In the genomic region with DNA sequence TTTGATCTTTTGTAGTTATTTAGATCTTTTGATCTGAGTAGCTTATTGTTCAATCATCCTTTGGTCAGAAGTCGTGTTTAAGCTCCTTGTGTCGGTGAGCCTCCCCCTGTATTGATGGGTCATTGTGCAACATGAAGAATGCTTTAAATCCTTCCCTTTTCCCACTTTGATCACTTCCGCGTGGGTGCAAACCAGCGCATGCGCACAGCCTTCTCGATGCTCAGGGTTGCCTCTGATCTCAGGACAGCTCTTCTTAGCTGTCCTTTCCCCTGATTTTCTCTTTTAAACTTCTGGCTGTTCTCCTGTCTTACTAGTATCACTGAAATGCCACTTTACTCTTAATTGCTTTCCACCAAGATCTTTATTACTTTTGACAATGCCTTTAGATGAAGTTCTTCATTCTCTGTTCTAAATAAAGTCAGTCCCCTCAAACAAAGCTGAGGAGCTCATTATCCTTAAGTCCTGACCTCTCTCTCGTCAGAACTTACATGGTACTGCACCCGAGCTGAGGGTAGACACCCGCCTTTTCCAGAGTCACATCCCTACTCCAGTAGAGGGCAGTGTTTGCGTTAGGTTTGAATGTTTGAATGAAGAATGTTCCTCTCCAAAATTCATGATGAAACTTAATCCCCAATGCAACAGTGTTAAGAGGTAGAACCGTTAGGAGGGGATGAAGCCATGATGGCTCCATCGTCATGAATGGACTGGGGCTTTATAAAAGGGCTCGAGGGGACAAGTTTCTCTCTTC, we compare ENCODE assay signal across 10 cellular contexts.
A peak's percentile ranks its signal among the peaks of the same experiment; 100 is the strongest.
DNase-seq lines count a peak whose midpoint lies in the region; ATAC-seq and TF ChIP-seq lines count a peak whose summit lies in the region.
"Had no signal": no experiment of that assay in that cellular context is flagged by ENCODE, and none has a peak within 500 bp of the region (broad histone marks: within the 10 kb centered on the region; RNA-seq: fewer than 3 reads in every experiment).

No MANE protein-coding gene starts in this region.

- no peaks in the 10 kb centered on the region for H3K9me3 ChIP-seq in Panc1 (ENCODE audit: control insufficient read depth, insufficient read depth, low read depth, low read length)
- no peaks in the 10 kb centered on the region for H3K9me3 ChIP-seq in CD4-positive, alpha-beta T cell (ENCODE audit: control insufficient read depth, low read length)
- H3K9me3 ChIP-seq: neutrophil had no signal

- DNase-seq in ACHN (peak; percentile 27), HS-27A (ENCODE audit: low read depth) (peak; percentile 72), Panc1 (ENCODE audit: low read depth, low spot score) (peak; percentile 1), iPS DF 19.7 (ENCODE audit: low read depth, low spot score) (peak; percentile 5), ecto neural progenitor cell (ENCODE audit: low spot score) (no peak)
- DNase-seq in activated T-cell treated with anti-CD3 and anti-CD28 coated beads, Interleukin-2, amount 50 U/mL, for 48 hours: no peak
- no peak for DNase-seq in CD4-positive, alpha-beta T cell

- H3K36me3 ChIP-seq in Panc1 (ENCODE audit: control insufficient read depth, insufficient read depth, low read length): no peaks in the 10 kb centered on the region
- H3K36me3 ChIP-seq: neutrophil had no signal

- no peaks in the 10 kb centered on the region for H3K27me3 ChIP-seq in Panc1 (ENCODE audit: control insufficient read depth, insufficient read depth, low read length)
- no peaks in the 10 kb centered on the region for H3K27me3 ChIP-seq in CD4-positive, alpha-beta T cell (ENCODE audit: control insufficient read depth, insufficient read depth, low read length)
- H3K27me3 ChIP-seq: neutrophil had no signal

- no TSS peak for BruUV-seq in Panc1 (replicated peaks; lab: Mats Ljungman, UMichigan)

- H3K4me1 Mint-ChIP-seq in CD4-positive, alpha-beta T cell (ENCODE audit: low read depth): no peaks in the 10 kb centered on the region
- H3K4me1 Mint-ChIP-seq: central memory CD8-positive, alpha-beta T cell had no signal

- H3K4me1 ChIP-seq in Panc1 (ENCODE audit: control insufficient read depth, insufficient read depth, low read length): no peaks in the 10 kb centered on the region

- H3K4me3 Mint-ChIP-seq in CD4-positive, alpha-beta T cell: no peak overlapping the region
- H3K4me3 Mint-ChIP-seq: central memory CD8-positive, alpha-beta T cell had no signal

- CTCF ChIA-PET in Panc1 (lab: Charles Lee): no interaction called here
- CTCF ChIA-PET in CD4-positive, alpha-beta T cell (lab: Charles Lee): no interaction called here

- in situ Hi-C loops in ACHN (cut with HindIII; ENCODE audit: low pct_ligation_motif_present, low pct_unique_long_range_greater_than_20kb, low sequenced_read_pairs) (no loop called here), Panc1 (cut with HindIII; ENCODE audit: low pct_unique_long_range_greater_than_20kb, low sequenced_read_pairs) (no loop called here)

- peaks cover 6% of the 10 kb centered on the region for H3K9me3 Mint-ChIP-seq in CD4-positive, alpha-beta T cell

- TF ChIP-seq CTCF in Panc1 (IDR thresholded peaks at IDR 0.05): peak; percentile 66
- no peak for TF ChIP-seq CTCF in CD4-positive, alpha-beta T cell (IDR thresholded peaks at IDR 0.05)

- ATAC-seq in Panc1: no peak
- ATAC-seq in GM21381 (IDR thresholded peaks at IDR 0.05; ENCODE audit: unreplicated experiment): no peak
- no peak for ATAC-seq in CD4-positive, alpha-beta T cell (ENCODE audit: poor library complexity)

- H3K27me3 Mint-ChIP-seq in CD4-positive, alpha-beta T cell: no peaks in the 10 kb centered on the region
- H3K27me3 Mint-ChIP-seq: central memory CD8-positive, alpha-beta T cell had no signal

- H3K27ac Mint-ChIP-seq in CD4-positive, alpha-beta T cell: no peak overlapping the region

- H3K4me3 ChIP-seq in Panc1 (ENCODE audit: low read depth in 2 of 2, low read length in 2 of 2): no peak overlapping the region

- POLR2A ChIA-PET in Panc1 (lab: Charles Lee): no interaction called here
- POLR2A ChIA-PET in CD4-positive, alpha-beta T cell (lab: Charles Lee): no interaction called here

- intact Hi-C loops in Panc1 (cut with micrococcal nuclease; ENCODE audit: unreplicated experiment): no loop called here
- intact Hi-C loops in CD4-positive, alpha-beta T cell (cut with DNase I, micrococcal nuclease): no loop called here

- no peaks in the 10 kb centered on the region for H3K36me3 Mint-ChIP-seq in CD4-positive, alpha-beta T cell (ENCODE audit: low read depth)

- no peak overlapping the region for H3K27ac ChIP-seq in Panc1 (ENCODE audit: low read length)
- H3K27ac ChIP-seq in CD4-positive, alpha-beta T cell (ENCODE audit: low read depth, low read length): no peak overlapping the region
- H3K27ac ChIP-seq: neutrophil had no signal

Comparison
In these comparisons a context has a peak if more than half of its experiments do, and no peak if none do; other contexts are left out.
1. DNase-seq: peak in ACHN (single experiment), HS-27A (single experiment), Panc1 (single experiment) and iPS DF 19.7 (single experiment); none in ecto neural progenitor cell (single experiment), activated T-cell treated with anti-CD3 and anti-CD28 coated beads, Interleukin-2, amount 50 U/mL, for 48 hours (0 of 2) and CD4-positive, alpha-beta T cell (0 of 10).